In genomic region chr6:52787917-52788316, GRCh38 we compare ENCODE assay signal across 24 cellular contexts. TPM values are rescaled to one million over a fixed set of nuclear protein-coding genes. Genes with fewer than 3 reads are reported as not detected.
"Had no signal": no experiment of that assay in that cellular context is flagged by ENCODE, and none has a peak within 500 bp of the region (broad histone marks: within the 10 kb centered on the region; RNA-seq: fewer than 3 reads in every experiment).

No MANE protein-coding gene starts in this region.

- H3K9me3 ChIP-seq: gastrocnemius medialis, lower lobe of right lung, right atrium auricular region, thoracic aorta had no signal

- H3K4me1 ChIP-seq: gastrocnemius medialis, lower lobe of right lung, right atrium auricular region had no signal

- H3K36me3 Mint-ChIP-seq: activated naive CD4-positive, alpha-beta T cell treated with anti-CD3 and anti-CD28 coated beads, Interleukin-2, amount 50 U/mL, for 24 hours; immature natural killer cell; natural killer cell had no signal

- H3K4me3 Mint-ChIP-seq: activated naive CD4-positive, alpha-beta T cell treated with anti-CD3 and anti-CD28 coated beads, Interleukin-2, amount 50 U/mL, for 24 hours; stimulated activated memory B cell treated with anti-CD40 and anti-IgM and Interleukin-4, amounts not matched to agents 10 μg/mL and 1 μg/mL and 100 μg/mL, for 72 hours had no signal

- H3K4me1 Mint-ChIP-seq: activated naive CD4-positive, alpha-beta T cell treated with anti-CD3 and anti-CD28 coated beads, Interleukin-2, amount 50 U/mL, for 24 hours; stimulated activated memory B cell treated with anti-CD40 and anti-IgM and Interleukin-4, amounts not matched to agents 10 μg/mL and 1 μg/mL and 100 μg/mL, for 72 hours had no signal

- H3K4me3 ChIP-seq: dorsolateral prefrontal cortex, gastrocnemius medialis, lower lobe of right lung, right atrium auricular region, skin epidermis, thoracic aorta had no signal

- H3K9me3 Mint-ChIP-seq: immature natural killer cell, natural killer cell had no signal

- H3K36me3 ChIP-seq: gastrocnemius medialis, lower lobe of right lung, right atrium auricular region, thoracic aorta, WERI-Rb-1 had no signal

- H3K27me3 ChIP-seq: dorsolateral prefrontal cortex, gastrocnemius medialis, right atrium auricular region had no signal

- H3K27me3 Mint-ChIP-seq: stimulated activated memory B cell treated with anti-CD40 and anti-IgM and Interleukin-4, amounts not matched to agents 10 μg/mL and 1 μg/mL and 100 μg/mL, for 72 hours had no signal

- H3K27ac ChIP-seq: dorsolateral prefrontal cortex, gastrocnemius medialis, lower lobe of right lung, right atrium auricular region, skin epidermis, thoracic aorta, WERI-Rb-1 had no signal

- DNase-seq: activated CD4-positive, alpha-beta T cell treated with anti-CD3 and anti-CD28 coated beads for 1 hour; activated CD8-positive, alpha-beta memory T cell treated with anti-CD3 and anti-CD28 coated beads for 24 hours; activated CD8-positive, alpha-beta memory T cell treated with anti-CD3 and anti-CD28 coated beads, Interleukin-2, amount 50 U/mL, for 48 hours; activated effector memory CD4-positive, alpha-beta T cell treated with Interleukin-2 at 50 U/mL for 16 hours; activated T-cell treated with anti-CD3 and anti-CD28 coated beads, Interleukin-2, amount 50 U/mL, for 48 hours; central memory CD4-positive, alpha-beta T cell; dorsolateral prefrontal cortex; gastrocnemius medialis; lower lobe of right lung; natural killer cell; stimulated activated CD4-positive, alpha-beta T cell treated with anti-CD3 and anti-CD28 coated beads, Interleukin-4, amount 100 ng/mL, for 24 hours; SW 1271; T-helper 2 cell; WERI-Rb-1 had no signal

- ATAC-seq: gastrocnemius medialis; lower lobe of right lung; natural killer cell; stimulated activated memory B cell treated with anti-CD40 and anti-IgM and Interleukin-4, amounts not matched to agents 10 μg/mL and 1 μg/mL and 100 μg/mL, for 72 hours had no signal

- H3K27ac Mint-ChIP-seq: activated naive CD4-positive, alpha-beta T cell treated with anti-CD3 and anti-CD28 coated beads, Interleukin-2, amount 50 U/mL, for 24 hours; stimulated activated memory B cell treated with anti-CD40 and anti-IgM and Interleukin-4, amounts not matched to agents 10 μg/mL and 1 μg/mL and 100 μg/mL, for 72 hours had no signal

RNA-seq across cellular contexts. Expression of gene GSTA1, which starts 15.7 kb away (rescaled TPM):
- total RNA-seq: natural killer cell, posterior vena cava, right atrium auricular region, SK-MEL-5, thoracic aorta, ureter had no signal
- polyA plus RNA-seq: immature natural killer cell had no signal

RNA-seq across cellular contexts. Expression of gene GSTA2, which starts 24.6 kb away (rescaled TPM):
- total RNA-seq: gastrocnemius medialis, mesenteric fat pad, natural killer cell, posterior vena cava, right atrium auricular region, thoracic aorta, ureter had no signal
- polyA plus RNA-seq: immature natural killer cell had no signal

RNA-seq across cellular contexts. Expression of gene GSTA5, which starts 52.7 kb away (rescaled TPM):
- total RNA-seq: dorsolateral prefrontal cortex, gastrocnemius medialis, lower lobe of right lung, mesenteric fat pad, natural killer cell, posterior vena cava, right atrium auricular region, SK-MEL-5, thoracic aorta, ureter had no signal
- polyA plus RNA-seq: immature natural killer cell had no signal
